ENCODE assay signal across 30 cellular contexts in genomic region chr5:7529880-7530279, GRCh38.
"Had no signal": no experiment of that assay in that cellular context is flagged by ENCODE, and none has a peak within 500 bp of the region (broad histone marks: within the 10 kb centered on the region; RNA-seq: fewer than 3 reads in every experiment).

No MANE protein-coding gene starts in this region.

- ATAC-seq: activated CD8-positive, alpha-beta memory T cell treated with anti-CD3 and anti-CD28 coated beads, Interleukin-2, amount 10 ng/mL, durations not matched to agents 7 days and 5 days; activated naive CD8-positive, alpha-beta T cell treated with anti-CD3 and anti-CD28 coated beads, Interleukin-2, amount 50 U/mL, for 24 hours; Right ventricle myocardium inferior had no signal

- DNase-seq: activated CD4-positive, alpha-beta memory T cell treated with anti-CD3 and anti-CD28 coated beads, Interleukin-2, amount 10 ng/mL, durations not matched to agents 7 days and 5 days; activated CD4-positive, alpha-beta T cell treated with anti-CD3 and anti-CD28 coated beads for 1 hour; activated CD4-positive, alpha-beta T cell treated with anti-CD3 and anti-CD28 coated beads for 48 hours; activated CD4-positive, CD25-positive, alpha-beta regulatory T cell; activated CD8-positive, alpha-beta memory T cell treated with anti-CD3 and anti-CD28 coated beads for 24 hours; activated CD8-positive, alpha-beta memory T cell treated with anti-CD3 and anti-CD28 coated beads, Interleukin-2, amount 10 ng/mL, durations not matched to agents 7 days and 5 days; activated CD8-positive, alpha-beta memory T cell treated with anti-CD3 and anti-CD28 coated beads, Interleukin-2, amount 50 U/mL, for 48 hours; activated effector memory CD4-positive, alpha-beta T cell treated with Interleukin-2 at 50 U/mL for 16 hours; activated naive CD4-positive, alpha-beta T cell treated with anti-CD3 and anti-CD28 coated beads, Interleukin-2, amount 10 ng/mL, durations not matched to agents 7 days and 5 days; activated naive CD8-positive, alpha-beta T cell treated with anti-CD3 and anti-CD28 coated beads, Interleukin-2, amount 50 U/mL, for 24 hours; activated T-cell treated with anti-CD3 and anti-CD28 coated beads, Interleukin-2, amount 50 U/mL, for 48 hours; anterior cingulate cortex; caudate nucleus; cerebellar nuclear complex; MM.1S; MV-4-11; NCI-H146; NCI-H187; NCI-H2171; NCI-H226; NCI-H446 treated with DMSO at 0.1 percent for 48 hours; NCI-H524; NCI-H69; NK-92 treated with Interleukin-12 subunit alpha and Interleukin-12 subunit beta, amount 100 ng/mL, for 24 hours; PC-9; SIG-M5 had no signal

- H2AFZ ChIP-seq: PC-9 had no signal

- FAIRE-seq: bronchial epithelial cell, RCC 7860 had no signal

- H3K4me3 ChIP-seq: PC-9 had no signal

- H3K27ac ChIP-seq: PC-9, RWPE1 had no signal

- H3K4me2 ChIP-seq: PC-9 had no signal
